ENCODE assay signal across 7 cellular contexts in genomic region chr2:84924173-84925106, GRCh38. TPM values are rescaled to one million over a fixed set of nuclear protein-coding genes. Genes with fewer than 3 reads are reported as not detected.
A peak's percentile ranks its signal among the peaks of the same experiment; 100 is the strongest.
DNase-seq lines count a peak whose midpoint lies in the region; ATAC-seq, FAIRE-seq and TF ChIP-seq lines count a peak whose summit lies in the region.

No MANE protein-coding gene starts in this region.

- no peak for DNase-seq in GM19239 (ENCODE audit: insufficient read length, low spot score)
- peak; percentile 93 for DNase-seq in activated CD4-positive, alpha-beta T cell treated with anti-CD3 and anti-CD28 coated beads, Interleukin-2, amount 10 ng/mL, durations not matched to agents 24 days and 14 days
- peak; percentile 78 to 90 for DNase-seq in foreskin keratinocyte
- DNase-seq in stimulated activated naive B cell treated with anti-CD40 and anti-IgM and Interleukin-4, amounts not matched to agents 10 μg/mL and 1 μg/mL and 100 μg/mL, for 72 hours, result peak; percentile 44
- DNase-seq in SKM-1 (lab: John Stamatoyannopoulos, UW; ENCODE audit: unreplicated experiment), result no peak
- DNase-seq in NCI-H2081 (lab: John Stamatoyannopoulos, UW), result no peak

- peak; percentile 24 for ATAC-seq in HG03457 (IDR thresholded peaks at IDR 0.05; ENCODE audit: unreplicated experiment)
- peak; percentile 45 for ATAC-seq in foreskin keratinocyte
- peak in 1 of 2 donors; percentile 16 for ATAC-seq in stimulated activated naive B cell treated with anti-CD40 and anti-IgM and Interleukin-4, amounts not matched to agents 10 μg/mL and 1 μg/mL and 100 μg/mL, for 72 hours (replicated peaks)

- H3K27me3 Mint-ChIP-seq in activated CD4-positive, alpha-beta T cell treated with anti-CD3 and anti-CD28 coated beads, Interleukin-2, amount 10 ng/mL, durations not matched to agents 24 days and 14 days, result no peaks in the 10 kb centered on the region
- H3K27me3 Mint-ChIP-seq in stimulated activated naive B cell treated with anti-CD40 and anti-IgM and Interleukin-4, amounts not matched to agents 10 μg/mL and 1 μg/mL and 100 μg/mL, for 72 hours, result no peaks in the 10 kb centered on the region

- H3K36me3 Mint-ChIP-seq in activated CD4-positive, alpha-beta T cell treated with anti-CD3 and anti-CD28 coated beads, Interleukin-2, amount 10 ng/mL, durations not matched to agents 24 days and 14 days (ENCODE audit: low read depth), result peaks cover 4% of the 10 kb centered on the region
- H3K36me3 Mint-ChIP-seq in stimulated activated naive B cell treated with anti-CD40 and anti-IgM and Interleukin-4, amounts not matched to agents 10 μg/mL and 1 μg/mL and 100 μg/mL, for 72 hours, result no peaks in the 10 kb centered on the region

- peaks cover 34% of the 10 kb centered on the region for H3K4me1 ChIP-seq in foreskin keratinocyte

- H3K27ac Mint-ChIP-seq in activated CD4-positive, alpha-beta T cell treated with anti-CD3 and anti-CD28 coated beads, Interleukin-2, amount 10 ng/mL, durations not matched to agents 24 days and 14 days, result peak overlapping the region; percentile 89
- H3K27ac Mint-ChIP-seq in stimulated activated naive B cell treated with anti-CD40 and anti-IgM and Interleukin-4, amounts not matched to agents 10 μg/mL and 1 μg/mL and 100 μg/mL, for 72 hours, result peak overlapping the region; percentile 86

- peaks cover 46% of the 10 kb centered on the region for H3K4me1 Mint-ChIP-seq in activated CD4-positive, alpha-beta T cell treated with anti-CD3 and anti-CD28 coated beads, Interleukin-2, amount 10 ng/mL, durations not matched to agents 24 days and 14 days
- H3K4me1 Mint-ChIP-seq in stimulated activated naive B cell treated with anti-CD40 and anti-IgM and Interleukin-4, amounts not matched to agents 10 μg/mL and 1 μg/mL and 100 μg/mL, for 72 hours, result peaks cover 35 to 43% of the 10 kb centered on the region in 2 donors

- no peaks in the 10 kb centered on the region for H3K9me3 Mint-ChIP-seq in activated CD4-positive, alpha-beta T cell treated with anti-CD3 and anti-CD28 coated beads, Interleukin-2, amount 10 ng/mL, durations not matched to agents 24 days and 14 days
- H3K9me3 Mint-ChIP-seq in stimulated activated naive B cell treated with anti-CD40 and anti-IgM and Interleukin-4, amounts not matched to agents 10 μg/mL and 1 μg/mL and 100 μg/mL, for 72 hours, result no peaks in the 10 kb centered on the region

- TF ChIP-seq CTCF in foreskin keratinocyte (conservative IDR thresholded peaks at IDR 0.05), result no peak

- FAIRE-seq in GM19239 (lab: Jason Lieb, UNC), result peak; percentile 74

- H3K27me3 ChIP-seq in foreskin keratinocyte, result no peaks in the 10 kb centered on the region

- H3K4me3 Mint-ChIP-seq in activated CD4-positive, alpha-beta T cell treated with anti-CD3 and anti-CD28 coated beads, Interleukin-2, amount 10 ng/mL, durations not matched to agents 24 days and 14 days, result peak overlapping the region; percentile 59
- peak overlapping the region; percentile 26 to 71 for H3K4me3 Mint-ChIP-seq in stimulated activated naive B cell treated with anti-CD40 and anti-IgM and Interleukin-4, amounts not matched to agents 10 μg/mL and 1 μg/mL and 100 μg/mL, for 72 hours

- H3K27ac ChIP-seq in foreskin keratinocyte, result peak overlapping the region; percentile 91

- intact Hi-C loops in activated CD4-positive, alpha-beta T cell treated with anti-CD3 and anti-CD28 coated beads, Interleukin-2, amount 10 ng/mL, durations not matched to agents 24 days and 14 days (cut with micrococcal nuclease), result loop anchor here (1.0 to 5.0 kb wide), 10 partner anchors 18 to 466 kb away; partner anchors contain the start of genes DNAH6 and SUCLG1

RNA-seq across cellular contexts. Expression of gene TMSB10, which starts 19.0 kb away (rescaled TPM):
- 2,196 and 2,218 TPM in 2 replicates for total RNA-seq in activated CD4-positive, alpha-beta T cell treated with anti-CD3 and anti-CD28 coated beads, Interleukin-2, amount 10 ng/mL, durations not matched to agents 24 days and 14 days
- 7,809 and 8,573 TPM in 2 replicates for total RNA-seq in foreskin keratinocyte
- 12,196 and 12,994 TPM in 2 replicates for polyA plus RNA-seq in foreskin keratinocyte

RNA-seq across cellular contexts. Expression of gene TRABD2A, which starts 43.6 kb away (rescaled TPM):
- 56.3 and 59.6 TPM in 2 replicates for total RNA-seq in activated CD4-positive, alpha-beta T cell treated with anti-CD3 and anti-CD28 coated beads, Interleukin-2, amount 10 ng/mL, durations not matched to agents 24 days and 14 days
- total RNA-seq in foreskin keratinocyte, result 1.1 and 1.5 TPM in 2 replicates
- polyA plus RNA-seq in foreskin keratinocyte, result 0.45 and 1.6 TPM in 2 replicates

RNA-seq across cellular contexts. Expression of gene KCMF1, which starts 46.5 kb away (rescaled TPM):
- 98.1 and 101 TPM in 2 replicates for total RNA-seq in activated CD4-positive, alpha-beta T cell treated with anti-CD3 and anti-CD28 coated beads, Interleukin-2, amount 10 ng/mL, durations not matched to agents 24 days and 14 days
- total RNA-seq in foreskin keratinocyte, result 67.3 and 68.2 TPM in 2 replicates
- polyA plus RNA-seq in foreskin keratinocyte, result 37.8 and 42.1 TPM in 2 replicates

Comparison
In these comparisons a context has a peak if more than half of its experiments do, and no peak if none do; other contexts are left out.
1. DNase-seq: peak in activated CD4-positive, alpha-beta T cell treated with anti-CD3 and anti-CD28 coated beads, Interleukin-2, amount 10 ng/mL, durations not matched to agents 24 days and 14 days (single experiment), foreskin keratinocyte (2 of 2) and stimulated activated naive B cell treated with anti-CD40 and anti-IgM and Interleukin-4, amounts not matched to agents 10 μg/mL and 1 μg/mL and 100 μg/mL, for 72 hours (single experiment); none in GM19239 (single experiment), SKM-1 (single experiment) and NCI-H2081 (0 of 2).
2. RNA of gene TRABD2A, which starts 43.6 kb away (total RNA-seq): 56.3 to 59.6 TPM in activated CD4-positive, alpha-beta T cell treated with anti-CD3 and anti-CD28 coated beads, Interleukin-2, amount 10 ng/mL, durations not matched to agents 24 days and 14 days; 1.1 to 1.5 TPM in foreskin keratinocyte; every median in the first group is over 10 times any median in the second.